Comparison of ENCODE assay signal across 1 cellular context in the genomic region with DNA sequence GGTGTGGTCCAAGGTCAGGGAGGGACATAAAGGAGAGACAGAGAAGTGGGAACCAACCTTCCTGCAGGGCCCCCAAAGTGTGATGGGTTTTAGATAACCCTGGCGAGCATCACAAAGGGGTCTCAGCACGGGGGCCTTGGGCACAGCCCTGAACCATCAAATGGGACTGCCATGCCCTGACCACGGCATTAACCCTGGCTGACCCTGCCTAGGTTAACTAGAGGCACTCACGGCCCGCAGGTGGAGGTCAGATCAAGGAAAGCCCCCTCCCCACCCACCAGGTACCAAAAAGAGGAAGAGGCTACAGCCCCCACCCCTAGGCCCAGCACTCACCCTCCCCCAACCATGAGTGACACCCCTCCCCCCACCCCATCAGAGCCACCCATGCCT.
TF ChIP-seq lines count a peak whose summit lies in the region.

No MANE protein-coding gene starts in this region.

TF ChIP-seq in HepG2, 621 proteins besides CTCF, POLR2A, EP300 and RAD21:
- TF ChIP-seq NBN (conservative IDR thresholded peaks at IDR 0.05) (no peak), SRSF4 (IDR thresholded peaks at IDR 0.05; ENCODE audit: low read depth, low read length, poor library complexity, severe bottlenecking) (no peak), RFXAP (CRISPR knock-in tag; IDR thresholded peaks at IDR 0.05; ENCODE audit: borderline replicate concordance) (no peak), TBL1XR1 (IDR thresholded peaks at IDR 0.05; ENCODE audit: borderline replicate concordance, low read length, partially characterized antibody) (no peak)
